Comparison of ENCODE assay signal across 14 cellular contexts in the genomic region with DNA sequence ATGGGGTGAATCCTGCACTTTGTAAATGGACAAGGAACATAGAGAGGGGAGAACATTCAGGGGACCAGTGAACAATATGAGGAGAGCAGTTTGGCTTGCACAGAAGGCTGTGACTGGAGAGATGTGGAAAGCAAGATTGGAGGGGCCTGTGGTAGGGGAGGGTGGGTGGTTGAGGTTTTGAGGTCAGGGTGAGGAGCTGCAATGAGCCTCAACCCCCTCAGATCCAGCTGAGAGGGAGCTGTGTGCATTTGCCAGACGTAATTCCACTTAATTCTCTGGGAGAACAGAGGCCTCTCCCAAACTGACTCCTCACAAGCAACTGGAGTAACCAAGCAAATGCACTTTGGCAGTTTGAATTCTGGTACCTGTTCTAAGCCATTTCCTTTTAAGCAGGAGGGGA.
A peak's percentile ranks its signal among the peaks of the same experiment; 100 is the strongest.
DNase-seq lines count a peak whose midpoint lies in the region; ATAC-seq and TF ChIP-seq lines count a peak whose summit lies in the region.
"Had no signal": no experiment of that assay in that cellular context is flagged by ENCODE, and none has a peak within 500 bp of the region (broad histone marks: within the 10 kb centered on the region; RNA-seq: fewer than 3 reads in every experiment).

No MANE protein-coding gene starts in this region.

- no peaks in the 10 kb centered on the region for H3K79me2 ChIP-seq in neural progenitor cell (ENCODE audit: low read depth)
- no peaks in the 10 kb centered on the region for H3K79me2 ChIP-seq in smooth muscle cell (ENCODE audit: low read depth)

- H3F3A ChIP-seq in neural progenitor cell (ENCODE audit: low read depth) (no peaks in the 10 kb centered on the region), smooth muscle cell (ENCODE audit: low read depth) (no peaks in the 10 kb centered on the region)

- H3K4me1 ChIP-seq in right atrium auricular region (peaks cover 0 to 17% of the 10 kb centered on the region in 2 donors), heart left ventricle (peaks cover 0 to 22% (median 9%) of the 10 kb centered on the region in 12 donors), esophagus muscularis mucosa (peaks cover 0 to 15% (median 8%) of the 10 kb centered on the region in 4 donors), neural progenitor cell (peaks cover 33% of the 10 kb centered on the region), smooth muscle cell (ENCODE audit: low read depth) (peaks cover 15% of the 10 kb centered on the region)
- H3K4me1 ChIP-seq: BLaER1 treated with 17β-estradiol and CSF1 and Interleukin-3, amounts not matched to agents 10 nM and 100 nM; HAP-1 had no signal

- no peak for TF ChIP-seq CTCF in right atrium auricular region (IDR thresholded peaks at IDR 0.05)
- TF ChIP-seq CTCF in heart left ventricle (IDR thresholded peaks at IDR 0.05) = no peak
- no peak for TF ChIP-seq CTCF in esophagus muscularis mucosa (IDR thresholded peaks at IDR 0.05)
- TF ChIP-seq CTCF in neural progenitor cell (IDR thresholded peaks at IDR 0.05) = no peak
- no peak for TF ChIP-seq CTCF in smooth muscle cell (IDR thresholded peaks at IDR 0.05; ENCODE audit: borderline replicate concordance, insufficient read depth, poor library complexity, severe bottlenecking)

- no peaks in the 10 kb centered on the region for H3K36me3 ChIP-seq in right atrium auricular region
- H3K36me3 ChIP-seq in heart left ventricle = no peaks in the 10 kb centered on the region
- no peaks in the 10 kb centered on the region for H3K36me3 ChIP-seq in esophagus muscularis mucosa
- H3K36me3 ChIP-seq in neural progenitor cell = no peaks in the 10 kb centered on the region
- H3K36me3 ChIP-seq in smooth muscle cell (ENCODE audit: low read depth) = no peaks in the 10 kb centered on the region
- H3K36me3 ChIP-seq: BLaER1 treated with 17β-estradiol and CSF1 and Interleukin-3, amounts not matched to agents 10 nM and 100 nM; HAP-1 had no signal

- H3K9ac ChIP-seq in neural progenitor cell = no peak overlapping the region
- H3K9ac ChIP-seq in smooth muscle cell (ENCODE audit: low read depth) = no peak overlapping the region
- H3K9ac ChIP-seq: BLaER1 treated with 17β-estradiol and CSF1 and Interleukin-3, amounts not matched to agents 10 nM and 100 nM had no signal

- H3K4me2 ChIP-seq in neural progenitor cell (no peak overlapping the region), smooth muscle cell (peak overlapping the region; percentile 44)
- H3K4me2 ChIP-seq: BLaER1 treated with 17β-estradiol and CSF1 and Interleukin-3, amounts not matched to agents 10 nM and 100 nM; GM23338 had no signal

- peaks cover 28% of the 10 kb centered on the region for H3K4me1 Mint-ChIP-seq in neural progenitor cell
- H3K4me1 Mint-ChIP-seq: CD4-positive, CD25-positive, alpha-beta regulatory T cell had no signal

- no peak for TF ChIP-seq EP300 in esophagus muscularis mucosa (IDR thresholded peaks at IDR 0.05)

- H3K4me3 ChIP-seq in right atrium auricular region (no peak overlapping the region), heart left ventricle (no peak overlapping the region), esophagus muscularis mucosa (no peak overlapping the region), neural progenitor cell (no peak overlapping the region), smooth muscle cell (no peak overlapping the region)
- H3K4me3 ChIP-seq: BLaER1 treated with 17β-estradiol and CSF1 and Interleukin-3, amounts not matched to agents 10 nM and 100 nM; GM23338; HAP-1 had no signal

- H2AFZ ChIP-seq in neural progenitor cell (replicated peaks) = peak overlapping the region; percentile 4
- no peak overlapping the region for H2AFZ ChIP-seq in smooth muscle cell (ENCODE audit: low read depth)

- H3K27ac Mint-ChIP-seq in neural progenitor cell = peak overlapping the region; percentile 75

- DNase-seq in right atrium auricular region (ENCODE audit: low spot score) = peak; percentile 30
- DNase-seq in heart left ventricle = no peak
- peak; percentile 34 for DNase-seq in esophagus muscularis mucosa (ENCODE audit: extremely low spot score)
- no peak for DNase-seq in neural progenitor cell (ENCODE audit: low spot score)
- DNase-seq in smooth muscle cell (lab: John Stamatoyannopoulos, UW; ENCODE audit: unreplicated experiment) = no peak
- no peak for DNase-seq in activated gamma-delta T cell treated with Interleukin-2 at 50 U/mL for 16 hours
- DNase-seq in amniotic stem cell (lab: John Stamatoyannopoulos, UW) = no peak
- DNase-seq: ACHN; CD4-positive, CD25-positive, alpha-beta regulatory T cell; DMS53 had no signal

- no peak for ATAC-seq in heart left ventricle
- no peak for ATAC-seq in HG03039 (IDR thresholded peaks at IDR 0.05; ENCODE audit: unreplicated experiment)
- ATAC-seq: GM23338 had no signal

- H3K27me3 ChIP-seq in right atrium auricular region = no peaks in the 10 kb centered on the region
- no peaks in the 10 kb centered on the region for H3K27me3 ChIP-seq in heart left ventricle
- no peaks in the 10 kb centered on the region for H3K27me3 ChIP-seq in esophagus muscularis mucosa
- no peaks in the 10 kb centered on the region for H3K27me3 ChIP-seq in neural progenitor cell
- no peaks in the 10 kb centered on the region for H3K27me3 ChIP-seq in smooth muscle cell (ENCODE audit: low read depth)
- H3K27me3 ChIP-seq: BLaER1 treated with 17β-estradiol and CSF1 and Interleukin-3, amounts not matched to agents 10 nM and 100 nM had no signal

- intact Hi-C loops in heart left ventricle (cut with DNase I) (no loop called here), esophagus muscularis mucosa (cut with DNase I) (no loop called here)

- H3K27ac ChIP-seq in right atrium auricular region (no peak overlapping the region), heart left ventricle (no peak overlapping the region), esophagus muscularis mucosa (replicated peaks in 1 of 4) (no peak overlapping the region), neural progenitor cell (no peak overlapping the region), smooth muscle cell (ENCODE audit: low read depth) (no peak overlapping the region)
- H3K27ac ChIP-seq: BLaER1 treated with 17β-estradiol and CSF1 and Interleukin-3, amounts not matched to agents 10 nM and 100 nM had no signal

- TF ChIP-seq POLR2A in heart left ventricle (IDR thresholded peaks at IDR 0.05) (no peak), esophagus muscularis mucosa (IDR thresholded peaks at IDR 0.05; ENCODE audit: low read depth) (no peak)

- no peaks in the 10 kb centered on the region for H3K9me3 ChIP-seq in right atrium auricular region
- no peaks in the 10 kb centered on the region for H3K9me3 ChIP-seq in heart left ventricle
- no peaks in the 10 kb centered on the region for H3K9me3 ChIP-seq in esophagus muscularis mucosa
- no peaks in the 10 kb centered on the region for H3K9me3 ChIP-seq in neural progenitor cell (ENCODE audit: low read depth)
- H3K9me3 ChIP-seq in smooth muscle cell (replicated peaks; ENCODE audit: low read depth) = no peaks in the 10 kb centered on the region
- H3K9me3 ChIP-seq: BLaER1 treated with 17β-estradiol and CSF1 and Interleukin-3, amounts not matched to agents 10 nM and 100 nM; HAP-1 had no signal

- H3K9me3 Mint-ChIP-seq in neural progenitor cell = no peaks in the 10 kb centered on the region
- H3K9me3 Mint-ChIP-seq: GM23338 had no signal

- H3K4me3 Mint-ChIP-seq in neural progenitor cell = no peak overlapping the region
- H3K4me3 Mint-ChIP-seq: CD4-positive, CD25-positive, alpha-beta regulatory T cell; GM23338 had no signal

- H3K36me3 Mint-ChIP-seq in neural progenitor cell = no peaks in the 10 kb centered on the region
- H3K36me3 Mint-ChIP-seq: CD4-positive, CD25-positive, alpha-beta regulatory T cell had no signal

- H3K27me3 Mint-ChIP-seq in neural progenitor cell (ENCODE audit: insufficient read depth, low read depth) = peaks cover 13% of the 10 kb centered on the region
- H3K27me3 Mint-ChIP-seq: CD4-positive, CD25-positive, alpha-beta regulatory T cell had no signal

- H4K20me1 ChIP-seq in neural progenitor cell (ENCODE audit: low read depth) (no peaks in the 10 kb centered on the region), smooth muscle cell (ENCODE audit: low read depth) (no peaks in the 10 kb centered on the region)
- H4K20me1 ChIP-seq: BLaER1 treated with 17β-estradiol and CSF1 and Interleukin-3, amounts not matched to agents 10 nM and 100 nM had no signal

- 75 to 88% (median 83%) methylated on average over 1 of the region's 1 CpG for WGBS in heart left ventricle, 4 donors
- 62% methylated on average over 1 of the region's 1 CpG for WGBS in esophagus muscularis mucosa
- WGBS in smooth muscle cell (ENCODE audit: low lambda C conversion rate) = 25% methylated on average over 1 of the region's 1 CpG

Comparison
In these comparisons a context has a peak if more than half of its experiments do, and no peak if none do; other contexts are left out.
1. DNase-seq: peak in right atrium auricular region (single experiment) and esophagus muscularis mucosa (single experiment); none in heart left ventricle (0 of 5), neural progenitor cell (single experiment), smooth muscle cell (single experiment), activated gamma-delta T cell treated with Interleukin-2 at 50 U/mL for 16 hours (single experiment) and amniotic stem cell (single experiment).